ENCODE assay signal across 19 cellular contexts in the genomic region with DNA sequence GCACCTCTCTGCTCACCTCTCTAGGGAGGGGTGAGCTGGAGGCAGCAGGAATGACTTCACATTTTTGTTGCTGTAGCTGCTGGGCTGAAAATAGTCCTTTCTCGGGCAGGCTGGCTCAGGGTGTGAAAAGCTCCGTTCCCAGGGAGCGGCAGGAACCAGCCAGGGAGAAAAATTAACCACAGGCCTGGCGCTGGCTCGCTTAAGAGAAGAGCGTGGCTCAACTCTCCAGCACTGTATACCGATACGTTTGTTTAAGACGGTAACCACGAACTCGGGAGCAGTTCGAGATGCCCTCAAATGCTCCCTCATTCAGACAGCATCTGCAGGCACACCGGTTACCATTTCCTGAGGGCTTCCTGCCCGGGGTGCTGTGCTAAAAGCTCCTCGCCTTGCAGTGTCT.
A peak's percentile ranks its signal among the peaks of the same experiment; 100 is the strongest.
DNase-seq lines count a peak whose midpoint lies in the region; ATAC-seq and TF ChIP-seq lines count a peak whose summit lies in the region.
"Had no signal": no experiment of that assay in that cellular context is flagged by ENCODE, and none has a peak within 500 bp of the region (broad histone marks: within the 10 kb centered on the region; RNA-seq: fewer than 3 reads in every experiment).

No MANE protein-coding gene starts in this region.

- TF ChIP-seq CTCF in tibial nerve (IDR thresholded peaks at IDR 0.05): no peak
- TF ChIP-seq CTCF in CD14-positive monocyte (IDR thresholded peaks at IDR 0.05): no peak

- H3K4me1 Mint-ChIP-seq in CD14-positive monocyte: no peaks in the 10 kb centered on the region
- H3K4me1 Mint-ChIP-seq: activated CD4-positive, alpha-beta T cell treated with anti-CD3 and anti-CD28 coated beads for 36 hours had no signal

- no peaks in the 10 kb centered on the region for H3K9me2 ChIP-seq in GM23248 (ENCODE audit: insufficient read depth)

- H3K4me1 ChIP-seq in GM23248 (ENCODE audit: insufficient read depth) (no peaks in the 10 kb centered on the region), tibial nerve (no peaks in the 10 kb centered on the region)
- H3K4me1 ChIP-seq: body of pancreas, esophagus squamous epithelium, neural progenitor cell had no signal

- TF ChIP-seq EP300 in tibial nerve (IDR thresholded peaks at IDR 0.05): no peak

- H3K27ac Mint-ChIP-seq in CD14-positive monocyte: no peak overlapping the region
- H3K27ac Mint-ChIP-seq: activated CD4-positive, alpha-beta T cell treated with anti-CD3 and anti-CD28 coated beads for 36 hours; neural progenitor cell had no signal

- H3K9me3 Mint-ChIP-seq in CD14-positive monocyte: peaks cover 0 to 7% (median 0%) of the 10 kb centered on the region in 7 donors

- no peaks in the 10 kb centered on the region for H3K36me3 Mint-ChIP-seq in CD14-positive monocyte
- H3K36me3 Mint-ChIP-seq: neural progenitor cell had no signal

- H3K27ac ChIP-seq in GM23248: no peak overlapping the region
- H3K27ac ChIP-seq in angular gyrus (ENCODE audit: low read depth, low read length): peak overlapping the region; percentile 46
- no peak overlapping the region for H3K27ac ChIP-seq in tibial nerve
- H3K27ac ChIP-seq: body of pancreas, esophagus squamous epithelium, neural progenitor cell had no signal

- in situ Hi-C loops in GM23248 (cut with MboI): no loop called here

- H3K9me3 ChIP-seq in GM23248 (ENCODE audit: low read depth) (no peaks in the 10 kb centered on the region), tibial nerve (peaks cover 0 to 16% (median 0%) of the 10 kb centered on the region in 4 donors)
- H3K9me3 ChIP-seq: BE2C, body of pancreas, esophagus squamous epithelium had no signal

- WGBS in GM23248 (ENCODE audit: low coverage in 1 of 2, low lambda C conversion rate in 2 of 2, missing lambda C conversion rate in 2 of 2), 2 experiments: 11 to 12% methylated on average over 15 of the region's 15 CpGs
- 54 to 56% methylated on average over 15 of the region's 15 CpGs for WGBS in tibial nerve, 2 donors

- no peaks in the 10 kb centered on the region for H3K79me2 ChIP-seq in GM23248 (ENCODE audit: insufficient read depth)

- H3K4me3 Mint-ChIP-seq in CD14-positive monocyte: no peak overlapping the region
- H3K4me3 Mint-ChIP-seq: activated CD4-positive, alpha-beta T cell treated with anti-CD3 and anti-CD28 coated beads for 36 hours; neural progenitor cell had no signal

- no peak overlapping the region for H2AFZ ChIP-seq in GM23248
- H2AFZ ChIP-seq: neural progenitor cell had no signal

- peaks cover 4 to 13% (median 7%) of the 10 kb centered on the region in 3 donors for H3K27me3 Mint-ChIP-seq in CD14-positive monocyte (ENCODE audit: low read depth in 3 of 3)
- H3K27me3 Mint-ChIP-seq: activated CD4-positive, alpha-beta T cell treated with anti-CD3 and anti-CD28 coated beads for 36 hours had no signal

- ATAC-seq in GM18907 (IDR thresholded peaks at IDR 0.05; ENCODE audit: unreplicated experiment): no peak
- ATAC-seq: activated CD4-positive, alpha-beta T cell treated with anti-CD3 and anti-CD28 coated beads for 36 hours; body of pancreas; sciatic nerve had no signal

- intact Hi-C loops in CD14-positive monocyte (cut with micrococcal nuclease): no loop called here

- no peaks in the 10 kb centered on the region for H4K20me1 ChIP-seq in GM23248 (ENCODE audit: insufficient read depth)

- TF ChIP-seq POLR2A in tibial nerve (IDR thresholded peaks at IDR 0.05): no peak

- DNase-seq in AG20443 (ENCODE audit: low spot score) (peak; percentile 68), GM23248 (peak; percentile 53), midbrain (lab: John Stamatoyannopoulos, UW) (peak; percentile 14), tibial nerve (ENCODE audit: low spot score in 2 of 2) (no peak), CD14-positive monocyte (ENCODE audit: low spot score) (no peak), GOT3 (lab: John Stamatoyannopoulos, UW) (no peak)
- DNase-seq: activated CD4-positive, alpha-beta T cell treated with anti-CD3 and anti-CD28 coated beads for 36 hours; activated CD8-positive, alpha-beta memory T cell treated with anti-CD3 and anti-CD28 coated beads, Interleukin-2, amount 50 U/mL, for 4 hours; BE2C; body of pancreas; esophagus squamous epithelium; IMR-90; NCI-H1436; stimulated activated CD4-positive, alpha-beta T cell treated with anti-CD3 and anti-CD28 coated beads, Interleukin-2, amount 100 ng/mL, for 48 hours; T1000 had no signal

- no peak overlapping the region for H3K4me2 ChIP-seq in GM23248 (ENCODE audit: unreplicated experiment)
- H3K4me2 ChIP-seq: neural progenitor cell had no signal

- H3K27me3 ChIP-seq in GM23248 (replicated peaks; ENCODE audit: insufficient read depth) (peaks cover 30% of the 10 kb centered on the region), tibial nerve (no peaks in the 10 kb centered on the region)
- H3K27me3 ChIP-seq: BE2C, body of pancreas, neural progenitor cell had no signal

- H3K4me3 ChIP-seq in GM23248 (no peak overlapping the region), tibial nerve (no peak overlapping the region)
- H3K4me3 ChIP-seq: body of pancreas, esophagus squamous epithelium, neural progenitor cell had no signal

- no peak overlapping the region for H3K9ac ChIP-seq in GM23248
- H3K9ac ChIP-seq: neural progenitor cell had no signal

- H3F3A ChIP-seq in GM23248 (ENCODE audit: insufficient read depth): no peaks in the 10 kb centered on the region

- H3K36me3 ChIP-seq in GM23248 (ENCODE audit: low read depth) (no peaks in the 10 kb centered on the region), tibial nerve (no peaks in the 10 kb centered on the region)
- H3K36me3 ChIP-seq: BE2C, esophagus squamous epithelium, neural progenitor cell had no signal

Comparison
In these comparisons a context has a peak if more than half of its experiments do, and no peak if none do; other contexts are left out.
1. DNase-seq: peak in AG20443 (single experiment), GM23248 (single experiment) and midbrain (single experiment); none in tibial nerve (0 of 2), CD14-positive monocyte (single experiment) and GOT3 (single experiment).